11 cellular contexts compared by ENCODE assay signal in the genomic region with DNA sequence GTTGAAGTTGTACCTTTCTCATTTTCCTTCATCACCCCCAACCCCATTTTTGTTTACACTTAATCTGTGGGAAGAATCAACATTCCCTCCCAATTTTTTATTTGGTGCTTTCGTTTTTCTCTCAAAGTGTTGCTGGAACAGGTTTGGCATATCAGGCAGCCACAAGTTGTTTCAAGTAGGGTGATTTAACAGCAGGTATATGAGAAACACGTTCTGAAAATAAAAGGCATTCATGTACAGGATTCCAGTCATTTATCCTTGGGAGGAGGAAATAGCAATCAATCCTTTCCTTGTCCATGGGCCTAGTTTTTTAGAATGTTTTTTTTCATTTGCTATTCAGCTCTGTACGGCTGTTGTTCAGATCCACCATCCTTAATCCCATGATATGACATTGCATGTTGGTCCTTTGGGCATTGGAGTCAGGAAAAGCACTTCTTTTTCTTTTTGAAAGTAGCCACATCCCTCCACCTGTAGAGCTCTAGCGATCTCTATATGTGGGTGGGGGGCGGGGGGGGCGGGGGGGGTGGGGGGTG.
DNase-seq lines count a peak whose midpoint lies in the region; TF ChIP-seq lines count a peak whose summit lies in the region.
"Had no signal": no experiment of that assay in that cellular context is flagged by ENCODE, and none has a peak within 500 bp of the region (broad histone marks: within the 10 kb centered on the region; RNA-seq: fewer than 3 reads in every experiment).

No MANE protein-coding gene starts in this region.

- H3K36me3 Mint-ChIP-seq in neural progenitor cell (peaks cover 14% of the 10 kb centered on the region), mesothelial cell of epicardium (no peaks in the 10 kb centered on the region)

- H3K9me3 Mint-ChIP-seq in neural progenitor cell, result peaks cover 7% of the 10 kb centered on the region
- no peaks in the 10 kb centered on the region for H3K9me3 Mint-ChIP-seq in mesothelial cell of epicardium

- peaks cover 98% of the 10 kb centered on the region for H3K79me2 ChIP-seq in GM23248 (ENCODE audit: insufficient read depth)
- peaks cover 100% of the 10 kb centered on the region for H3K79me2 ChIP-seq in neural progenitor cell (ENCODE audit: low read depth)

- H3K27ac Mint-ChIP-seq in neural progenitor cell, result peak overlapping the region; percentile 85
- H3K27ac Mint-ChIP-seq in mesothelial cell of epicardium, result no peak overlapping the region

- H3F3A ChIP-seq in GM23248 (ENCODE audit: insufficient read depth), result 0 out of 2 replicates have a peak, but pooled peaks cover 9% of the 10 kb centered on the region
- peaks cover 14% of the 10 kb centered on the region for H3F3A ChIP-seq in neural progenitor cell (ENCODE audit: low read depth)

- H3K9ac ChIP-seq in GM23248 (peak overlapping the region; percentile 56), endocrine pancreas (ENCODE audit: control insufficient read depth, insufficient read depth, low read length) (no peak overlapping the region), neural progenitor cell (no peak overlapping the region)

- 0 out of 2 replicates have a peak, but pooled peaks cover 3% of the 10 kb centered on the region for H4K20me1 ChIP-seq in GM23248 (ENCODE audit: insufficient read depth)
- peaks cover 86% of the 10 kb centered on the region for H4K20me1 ChIP-seq in neural progenitor cell (ENCODE audit: low read depth)

- H3K27ac ChIP-seq in GM23248, result peak overlapping the region; percentile 61
- H3K27ac ChIP-seq in neural progenitor cell, result no peak overlapping the region
- H3K27ac ChIP-seq: cardiac muscle cell, gastroesophageal sphincter had no signal

- no peaks in the 10 kb centered on the region for H3K36me3 ChIP-seq in GM23248 (ENCODE audit: low read depth)
- H3K36me3 ChIP-seq in endocrine pancreas (ENCODE audit: control insufficient read depth, insufficient read depth, low read length), result no peaks in the 10 kb centered on the region
- H3K36me3 ChIP-seq in neural progenitor cell, result no peaks in the 10 kb centered on the region
- H3K36me3 ChIP-seq: cardiac muscle cell, gastroesophageal sphincter had no signal

- TF ChIP-seq CTCF in neural progenitor cell (IDR thresholded peaks at IDR 0.05), result no peak
- TF ChIP-seq CTCF in mesothelial cell of epicardium (IDR thresholded peaks at IDR 0.05; ENCODE audit: unreplicated experiment), result no peak

- H3K4me3 Mint-ChIP-seq in neural progenitor cell (peak overlapping the region; percentile 75), mesothelial cell of epicardium (no peak overlapping the region)

- peak overlapping the region; percentile 64 for H3K4me2 ChIP-seq in GM23248 (ENCODE audit: unreplicated experiment)
- H3K4me2 ChIP-seq in neural progenitor cell, result peak overlapping the region; percentile 53

- in situ Hi-C loops in GM23248 (cut with MboI), result no loop called here

- peaks cover 2% of the 10 kb centered on the region for H3K27me3 Mint-ChIP-seq in neural progenitor cell (ENCODE audit: insufficient read depth, low read depth)
- no peaks in the 10 kb centered on the region for H3K27me3 Mint-ChIP-seq in mesothelial cell of epicardium (ENCODE audit: low read depth)
- H3K27me3 Mint-ChIP-seq: progenitor cell of endocrine pancreas had no signal

- H2AFZ ChIP-seq in GM23248 (no peak overlapping the region), neural progenitor cell (replicated peaks) (no peak overlapping the region)

- peak overlapping the region; percentile 39 for H3K4me3 ChIP-seq in GM23248
- peak overlapping the region; percentile 35 for H3K4me3 ChIP-seq in endocrine pancreas (ENCODE audit: control insufficient read depth, insufficient read depth, low read length)
- H3K4me3 ChIP-seq in neural progenitor cell, result no peak overlapping the region
- H3K4me3 ChIP-seq: cardiac muscle cell, gastroesophageal sphincter had no signal

- H3K9me2 ChIP-seq in GM23248 (ENCODE audit: insufficient read depth), result no peaks in the 10 kb centered on the region

- H3K27me3 ChIP-seq in GM23248 (replicated peaks; ENCODE audit: insufficient read depth), result no peaks in the 10 kb centered on the region
- H3K27me3 ChIP-seq in endocrine pancreas (ENCODE audit: control insufficient read depth, insufficient read depth, low read length), result no peaks in the 10 kb centered on the region
- no peaks in the 10 kb centered on the region for H3K27me3 ChIP-seq in neural progenitor cell
- H3K27me3 ChIP-seq: cardiac muscle cell, gastroesophageal sphincter had no signal

- H3K4me1 Mint-ChIP-seq in neural progenitor cell (peaks cover 48% of the 10 kb centered on the region), mesothelial cell of epicardium (peaks cover 40% of the 10 kb centered on the region)

- no peak for DNase-seq in GM23248
- peak; percentile 31 for DNase-seq in NCI-H69 (lab: John Stamatoyannopoulos, UW)
- DNase-seq in neural progenitor cell (ENCODE audit: low spot score), result no peak
- DNase-seq in mesothelial cell of epicardium (ENCODE audit: low spot score in 2 of 2, unreplicated experiment in 2 of 2), result no peak
- no peak for DNase-seq in activated CD4-positive, alpha-beta T cell treated with anti-CD3 and anti-CD28 coated beads for 48 hours
- DNase-seq in NOMO-1 treated with dmso at 0.1 percent for 144 hours (lab: John Stamatoyannopoulos, UW; ENCODE audit: unreplicated experiment), result no peak
- DNase-seq: NK-92 treated with Interleukin-12 subunit alpha and Interleukin-12 subunit beta, amount 100 ng/mL, for 24 hours had no signal

- H3K9me3 ChIP-seq in GM23248 (ENCODE audit: low read depth), result no peaks in the 10 kb centered on the region
- H3K9me3 ChIP-seq in endocrine pancreas (ENCODE audit: control insufficient read depth, low read length), result no peaks in the 10 kb centered on the region
- H3K9me3 ChIP-seq in neural progenitor cell (ENCODE audit: low read depth), result no peaks in the 10 kb centered on the region
- H3K9me3 ChIP-seq: gastroesophageal sphincter had no signal

- WGBS in GM23248 (ENCODE audit: low coverage in 1 of 2, low lambda C conversion rate in 2 of 2, missing lambda C conversion rate in 2 of 2), 2 experiments, result 36 to 49% methylated on average over 5 to 6 of the region's 6 CpGs

- H3K4me1 ChIP-seq in GM23248 (ENCODE audit: insufficient read depth), result peaks cover 18% of the 10 kb centered on the region
- peaks cover 17% of the 10 kb centered on the region for H3K4me1 ChIP-seq in endocrine pancreas (ENCODE audit: control insufficient read depth, insufficient read depth, low read length)
- peaks cover 47% of the 10 kb centered on the region for H3K4me1 ChIP-seq in neural progenitor cell
